In genomic region chr5:62689599-62690368, GRCh38 we compare ENCODE assay signal across 9 cellular contexts.
DNase-seq lines count a peak whose midpoint lies in the region; ATAC-seq and TF ChIP-seq lines count a peak whose summit lies in the region.
"Had no signal": no experiment of that assay in that cellular context is flagged by ENCODE, and none has a peak within 500 bp of the region (broad histone marks: within the 10 kb centered on the region; RNA-seq: fewer than 3 reads in every experiment).

No MANE protein-coding gene starts in this region.

- H3K4me1 ChIP-seq in parathyroid adenoma: no peaks in the 10 kb centered on the region

- no peaks in the 10 kb centered on the region for H3K9me3 ChIP-seq in parathyroid adenoma (ENCODE audit: control insufficient read depth, low read length)

- H3K4me1 Mint-ChIP-seq in HFFc6 (ENCODE audit: low read depth): peaks cover 10% of the 10 kb centered on the region
- H3K4me1 Mint-ChIP-seq in T-helper 1 cell treated with Interleukin-12 subunit alpha and Interleukin-12 subunit beta and Interleukin-4 antibody, amounts not matched to agents 30 μg/mL and 1 μg/mL, for 36 hours (ENCODE audit: low read depth): peaks cover 9% of the 10 kb centered on the region

- peak overlapping the region; percentile 25 for H3K27ac ChIP-seq in parathyroid adenoma
- H3K27ac ChIP-seq: RWPE1 had no signal

- intact Hi-C loops in posterior cingulate gyrus (cut with DNase I): no loop called here

- H3K9me3 Mint-ChIP-seq in HFFc6: no peaks in the 10 kb centered on the region
- H3K9me3 Mint-ChIP-seq in T-helper 1 cell treated with Interleukin-12 subunit alpha and Interleukin-12 subunit beta and Interleukin-4 antibody, amounts not matched to agents 30 μg/mL and 1 μg/mL, for 36 hours: peaks cover 4% of the 10 kb centered on the region

- H3K9ac ChIP-seq in parathyroid adenoma: no peak overlapping the region

- TF ChIP-seq CTCF in HFFc6 (IDR thresholded peaks at IDR 0.05): no peak
- TF ChIP-seq CTCF in parathyroid adenoma (IDR thresholded peaks at IDR 0.05): no peak
- no peak for TF ChIP-seq CTCF in GM10266 (IDR thresholded peaks at IDR 0.05; ENCODE audit: control insufficient read depth, insufficient read depth, low read depth, missing control alignments)

- no peak overlapping the region for H3K4me2 ChIP-seq in parathyroid adenoma (ENCODE audit: low read length)

- H3K4me3 Mint-ChIP-seq in HFFc6: peak overlapping the region; percentile 85
- H3K4me3 Mint-ChIP-seq in T-helper 1 cell treated with Interleukin-12 subunit alpha and Interleukin-12 subunit beta and Interleukin-4 antibody, amounts not matched to agents 30 μg/mL and 1 μg/mL, for 36 hours: peak overlapping the region; percentile 17

- peak overlapping the region; percentile 54 for H3K27ac Mint-ChIP-seq in HFFc6
- peak overlapping the region; percentile 19 for H3K27ac Mint-ChIP-seq in T-helper 1 cell treated with Interleukin-12 subunit alpha and Interleukin-12 subunit beta and Interleukin-4 antibody, amounts not matched to agents 30 μg/mL and 1 μg/mL, for 36 hours

- no peaks in the 10 kb centered on the region for H3K27me3 ChIP-seq in parathyroid adenoma (ENCODE audit: control insufficient read depth, insufficient read depth, low read length)

- H3K27me3 Mint-ChIP-seq in HFFc6 (ENCODE audit: insufficient read depth): no peaks in the 10 kb centered on the region
- no peaks in the 10 kb centered on the region for H3K27me3 Mint-ChIP-seq in T-helper 1 cell treated with Interleukin-12 subunit alpha and Interleukin-12 subunit beta and Interleukin-4 antibody, amounts not matched to agents 30 μg/mL and 1 μg/mL, for 36 hours (ENCODE audit: low read depth)

- ATAC-seq in GM18519 (IDR thresholded peaks at IDR 0.05; ENCODE audit: low FRiP score, unreplicated experiment): peak; percentile 56

- no peaks in the 10 kb centered on the region for H3K36me3 Mint-ChIP-seq in HFFc6 (ENCODE audit: low read depth)
- H3K36me3 Mint-ChIP-seq in T-helper 1 cell treated with Interleukin-12 subunit alpha and Interleukin-12 subunit beta and Interleukin-4 antibody, amounts not matched to agents 30 μg/mL and 1 μg/mL, for 36 hours (ENCODE audit: low read depth): no peaks in the 10 kb centered on the region

- H3K36me3 ChIP-seq in parathyroid adenoma (ENCODE audit: control insufficient read depth, insufficient read depth, low read length): no peaks in the 10 kb centered on the region

- H3K4me3 ChIP-seq in parathyroid adenoma (ENCODE audit: low read depth, low read length): no peak overlapping the region

- no peaks in the 10 kb centered on the region for H3K79me2 ChIP-seq in parathyroid adenoma

- peak; percentile 2 for DNase-seq in HFFc6
- no peak for DNase-seq in DMS114 treated with DMSO at 0.1 percent for 48 hours (lab: John Stamatoyannopoulos, UW; ENCODE audit: unreplicated experiment)
- DNase-seq in GM10266 (ENCODE audit: extremely low spot score): no peak
- DNase-seq in posterior cingulate gyrus: no peak
- DNase-seq: KBM-7 had no signal

- H2AFZ ChIP-seq in parathyroid adenoma: no peak overlapping the region
